ENCODE assay signal across 8 cellular contexts in genomic region chr19:29663861-29664752, GRCh38. TPM values are rescaled to one million over a fixed set of nuclear protein-coding genes. Genes with fewer than 3 reads are reported as not detected.
DNase-seq lines count a peak whose midpoint lies in the region; ATAC-seq lines count a peak whose summit lies in the region.

No MANE protein-coding gene starts in this region.

- peak overlapping the region; percentile 63 for H3K4me3 Mint-ChIP-seq in activated CD4-positive, alpha-beta memory T cell treated with anti-CD3 and anti-CD28 coated beads for 36 hours
- H3K4me3 Mint-ChIP-seq in stimulated activated naive CD8-positive, alpha-beta T cell treated with anti-CD3 and anti-CD28 coated beads, Interleukin-15, amount 100 ng/mL, for 72 hours: peak overlapping the region; percentile 84 to 92

- H3K27me3 Mint-ChIP-seq in activated CD4-positive, alpha-beta memory T cell treated with anti-CD3 and anti-CD28 coated beads for 36 hours: no peaks in the 10 kb centered on the region
- no peaks in the 10 kb centered on the region for H3K27me3 Mint-ChIP-seq in stimulated activated naive CD8-positive, alpha-beta T cell treated with anti-CD3 and anti-CD28 coated beads, Interleukin-15, amount 100 ng/mL, for 72 hours

- POLR2A ChIA-PET in activated CD4-positive, alpha-beta memory T cell treated with anti-CD3 and anti-CD28 coated beads for 36 hours (lab: Charles Lee): interaction anchor here (1.6 to 5.4 kb wide), 3 partner anchors 8 to 57 kb away, joined by 7 to 46 read pairs (median 12); partner anchors contain the start of gene POP4

- H3K27ac ChIP-seq in iPS-18a (ENCODE audit: low read length): no peak overlapping the region

- peaks cover 8% of the 10 kb centered on the region for H3K27me3 ChIP-seq in iPS-18a (ENCODE audit: control insufficient read depth, insufficient read depth, low read length)

- peaks cover 53% of the 10 kb centered on the region for H3K4me1 Mint-ChIP-seq in activated CD4-positive, alpha-beta memory T cell treated with anti-CD3 and anti-CD28 coated beads for 36 hours (ENCODE audit: low read depth)
- peaks cover 75% of the 10 kb centered on the region for H3K4me1 Mint-ChIP-seq in stimulated activated naive CD8-positive, alpha-beta T cell treated with anti-CD3 and anti-CD28 coated beads, Interleukin-15, amount 100 ng/mL, for 72 hours

- intact Hi-C loops in activated CD4-positive, alpha-beta memory T cell treated with anti-CD3 and anti-CD28 coated beads for 36 hours (cut with micrococcal nuclease): no loop called here

- DNase-seq in NOMO-1 treated with DMSO at 0.1 percent for 48 hours (lab: John Stamatoyannopoulos, UW; ENCODE audit: unreplicated experiment) (peak; percentile 1), NOMO-1 treated with dmso at 0.1 percent for 144 hours (lab: John Stamatoyannopoulos, UW; ENCODE audit: unreplicated experiment) (no peak), HuH-7 (ENCODE audit: low spot score) (no peak), DMS153 treated with DMSO at 0.1 percent for 48 hours (lab: John Stamatoyannopoulos, UW; ENCODE audit: unreplicated experiment) (no peak), NCI-H1930 (lab: John Stamatoyannopoulos, UW) (no peak)
- no peak for DNase-seq in activated CD4-positive, alpha-beta memory T cell treated with anti-CD3 and anti-CD28 coated beads for 36 hours
- no peak for DNase-seq in stimulated activated naive CD8-positive, alpha-beta T cell treated with anti-CD3 and anti-CD28 coated beads, Interleukin-15, amount 100 ng/mL, for 72 hours

- CTCF ChIA-PET in activated CD4-positive, alpha-beta memory T cell treated with anti-CD3 and anti-CD28 coated beads for 36 hours (lab: Charles Lee): interaction anchor here (0.9 to 5.7 kb wide), 9 partner anchors 9 to 58 kb away, joined by 3 to 70 read pairs (median 8); partner anchors contain the start of genes C19orf12 and POP4

- H3K4me3 ChIP-seq in iPS-18a (ENCODE audit: low read length): peak overlapping the region; percentile 64

- no peak overlapping the region for H3K27ac Mint-ChIP-seq in activated CD4-positive, alpha-beta memory T cell treated with anti-CD3 and anti-CD28 coated beads for 36 hours
- H3K27ac Mint-ChIP-seq in stimulated activated naive CD8-positive, alpha-beta T cell treated with anti-CD3 and anti-CD28 coated beads, Interleukin-15, amount 100 ng/mL, for 72 hours: peak overlapping the region in 1 of 2 donors; percentile 23

- no peaks in the 10 kb centered on the region for H3K36me3 ChIP-seq in iPS-18a (ENCODE audit: control insufficient read depth, low read depth, low read length)

- H3K9ac ChIP-seq in iPS-18a (ENCODE audit: low read length): no peak overlapping the region

- no peaks in the 10 kb centered on the region for H3K9me3 Mint-ChIP-seq in activated CD4-positive, alpha-beta memory T cell treated with anti-CD3 and anti-CD28 coated beads for 36 hours
- no peaks in the 10 kb centered on the region for H3K9me3 Mint-ChIP-seq in stimulated activated naive CD8-positive, alpha-beta T cell treated with anti-CD3 and anti-CD28 coated beads, Interleukin-15, amount 100 ng/mL, for 72 hours

- no peak for ATAC-seq in stimulated activated naive CD8-positive, alpha-beta T cell treated with anti-CD3 and anti-CD28 coated beads, Interleukin-15, amount 100 ng/mL, for 72 hours

- peaks cover 9% of the 10 kb centered on the region for H3K4me1 ChIP-seq in iPS-18a (ENCODE audit: control insufficient read depth, low read depth, low read length)

- H3K36me3 Mint-ChIP-seq in activated CD4-positive, alpha-beta memory T cell treated with anti-CD3 and anti-CD28 coated beads for 36 hours: peaks cover 12% of the 10 kb centered on the region

- no peaks in the 10 kb centered on the region for H3K9me3 ChIP-seq in iPS-18a (ENCODE audit: control insufficient read depth, low read depth, low read length)

RNA-seq across cellular contexts. Expression of gene PLEKHF1, which starts 1.2 kb away (rescaled TPM):
- total RNA-seq in activated CD4-positive, alpha-beta memory T cell treated with anti-CD3 and anti-CD28 coated beads for 36 hours: 10 to 100 TPM; 23.6 to 24.3 TPM

RNA-seq across cellular contexts. Expression of gene C19orf12, which starts 51.0 kb away (rescaled TPM):
- 10 to 100 TPM; 32.6 to 32.8 TPM for total RNA-seq in activated CD4-positive, alpha-beta memory T cell treated with anti-CD3 and anti-CD28 coated beads for 36 hours

RNA-seq across cellular contexts. Expression of gene POP4, which starts 58.0 kb away (rescaled TPM):
- total RNA-seq in activated CD4-positive, alpha-beta memory T cell treated with anti-CD3 and anti-CD28 coated beads for 36 hours: 100 to 1,000 TPM; 102 to 103 TPM
